Comparison of ENCODE assay signal across 12 cellular contexts in genomic region chr11:67398661-67399563, GRCh38. TPM values are rescaled to one million over a fixed set of nuclear protein-coding genes. Genes with fewer than 3 reads are reported as not detected.
DNase-seq lines count a peak whose midpoint lies in the region; ATAC-seq and TF ChIP-seq lines count a peak whose summit lies in the region.
"Had no signal": no experiment of that assay in that cellular context is flagged by ENCODE, and none has a peak within 500 bp of the region (broad histone marks: within the 10 kb centered on the region; RNA-seq: fewer than 3 reads in every experiment).

No MANE protein-coding gene starts in this region.

- H3K27ac Mint-ChIP-seq in CD4-positive, CD25-positive, alpha-beta regulatory T cell, result peak overlapping the region; percentile 25 to 97 (median 44)
- peak overlapping the region; percentile 60 for H3K27ac Mint-ChIP-seq in activated naive CD8-positive, alpha-beta T cell treated with anti-CD3 and anti-CD28 coated beads for 36 hours
- H3K27ac Mint-ChIP-seq in natural killer cell, result no peak overlapping the region

- ATAC-seq in CD4-positive, CD25-positive, alpha-beta regulatory T cell (ENCODE audit: low read depth in 2 of 2), result no peak
- ATAC-seq in natural killer cell (no peak), GM18517 (IDR thresholded peaks at IDR 0.05; ENCODE audit: unreplicated experiment) (no peak)
- ATAC-seq: activated CD4-positive, CD25-positive, alpha-beta regulatory T cell treated with anti-CD3 and anti-CD28 coated beads, Interleukin-2, amount 50 U/mL, for 24 hours; activated naive CD4-positive, alpha-beta T cell treated with anti-CD3 and anti-CD28 coated beads, Interleukin-2, amount 50 U/mL, for 72 hours had no signal

- H3K9me3 ChIP-seq in CD4-positive, CD25-positive, alpha-beta regulatory T cell (ENCODE audit: control insufficient read depth in 2 of 2, low read length in 2 of 2), result no peaks in the 10 kb centered on the region

- TF ChIP-seq CTCF in HL-60 (IDR thresholded peaks at IDR 0.05; ENCODE audit: insufficient read depth, low read length), result no peak
- TF ChIP-seq CTCF in natural killer cell (IDR thresholded peaks at IDR 0.05), result no peak

- no peak for DNase-seq in CD4-positive, CD25-positive, alpha-beta regulatory T cell
- DNase-seq in HL-60 (ENCODE audit: low read depth in 1 of 2, low spot score in 1 of 2) (no peak), natural killer cell (no peak), islet precursor cell (no peak), NCI-H1694 treated with DMSO at 0.1 percent for 48 hours (lab: John Stamatoyannopoulos, UW) (no peak)
- DNase-seq in activated naive CD8-positive, alpha-beta T cell treated with anti-CD3 and anti-CD28 coated beads for 36 hours, result no peak
- DNase-seq: NCI-H2029, NCI-H774 had no signal

- H3K4me1 ChIP-seq in CD4-positive, CD25-positive, alpha-beta regulatory T cell (ENCODE audit: control insufficient read depth, insufficient read depth, low read length, poor library complexity, severe bottlenecking), result peaks cover 70% of the 10 kb centered on the region

- H3K36me3 ChIP-seq in CD4-positive, CD25-positive, alpha-beta regulatory T cell (ENCODE audit: control insufficient read depth, insufficient read depth, low read length), result peaks cover 32% of the 10 kb centered on the region

- H3K4me1 Mint-ChIP-seq in CD4-positive, CD25-positive, alpha-beta regulatory T cell, result peaks cover 0 to 68% (median 21%) of the 10 kb centered on the region in 4 donors
- peaks cover 45% of the 10 kb centered on the region for H3K4me1 Mint-ChIP-seq in activated naive CD8-positive, alpha-beta T cell treated with anti-CD3 and anti-CD28 coated beads for 36 hours
- peaks cover 23 to 39% of the 10 kb centered on the region in 2 donors for H3K4me1 Mint-ChIP-seq in natural killer cell

- no peaks in the 10 kb centered on the region for H3K9me3 Mint-ChIP-seq in CD4-positive, CD25-positive, alpha-beta regulatory T cell
- no peaks in the 10 kb centered on the region for H3K9me3 Mint-ChIP-seq in activated naive CD8-positive, alpha-beta T cell treated with anti-CD3 and anti-CD28 coated beads for 36 hours
- no peaks in the 10 kb centered on the region for H3K9me3 Mint-ChIP-seq in natural killer cell
- H3K9me3 Mint-ChIP-seq: activated naive CD4-positive, alpha-beta T cell treated with anti-CD3 and anti-CD28 coated beads, Interleukin-2, amount 50 U/mL, for 72 hours had no signal

- intact Hi-C loops in natural killer cell (cut with micrococcal nuclease), result no loop called here

- H3K27me3 ChIP-seq in CD4-positive, CD25-positive, alpha-beta regulatory T cell (ENCODE audit: control insufficient read depth, insufficient read depth, low read length), result no peaks in the 10 kb centered on the region
- no peaks in the 10 kb centered on the region for H3K27me3 ChIP-seq in HL-60 (ENCODE audit: insufficient read depth, poor library complexity, severe bottlenecking)

- H3K27ac ChIP-seq in CD4-positive, CD25-positive, alpha-beta regulatory T cell (ENCODE audit: insufficient read depth, low read length, poor library complexity, severe bottlenecking), result peak overlapping the region; percentile 33
- H3K27ac ChIP-seq in HL-60 (replicated peaks), result peak overlapping the region; percentile 19; the same call in 1 of the 2 replicates
- H3K27ac ChIP-seq: KMS-11 had no signal

- peaks cover 6% of the 10 kb centered on the region for H3K27me3 Mint-ChIP-seq in CD4-positive, CD25-positive, alpha-beta regulatory T cell
- H3K27me3 Mint-ChIP-seq in activated naive CD8-positive, alpha-beta T cell treated with anti-CD3 and anti-CD28 coated beads for 36 hours, result no peaks in the 10 kb centered on the region
- H3K27me3 Mint-ChIP-seq in natural killer cell (ENCODE audit: low read depth in 2 of 2), result no peaks in the 10 kb centered on the region

- H3K36me3 Mint-ChIP-seq in CD4-positive, CD25-positive, alpha-beta regulatory T cell, result peaks cover 4% of the 10 kb centered on the region
- H3K36me3 Mint-ChIP-seq in activated naive CD8-positive, alpha-beta T cell treated with anti-CD3 and anti-CD28 coated beads for 36 hours, result peaks cover 29% of the 10 kb centered on the region
- no peaks in the 10 kb centered on the region for H3K36me3 Mint-ChIP-seq in natural killer cell

- H3K4me3 ChIP-seq in CD4-positive, CD25-positive, alpha-beta regulatory T cell (ENCODE audit: low read depth, low read length), result no peak overlapping the region
- H3K4me3 ChIP-seq in HL-60 (replicated peaks; ENCODE audit: insufficient read depth, low read length), result no peak overlapping the region

- peak overlapping the region; percentile 38 to 97 (median 82) for H3K4me3 Mint-ChIP-seq in CD4-positive, CD25-positive, alpha-beta regulatory T cell
- peak overlapping the region; percentile 52 for H3K4me3 Mint-ChIP-seq in activated naive CD8-positive, alpha-beta T cell treated with anti-CD3 and anti-CD28 coated beads for 36 hours
- H3K4me3 Mint-ChIP-seq in natural killer cell, result peak overlapping the region; percentile 47

RNA-seq across cellular contexts. Expression of gene PPP1CA, which starts 2.7 kb away (rescaled TPM):
- total RNA-seq in CD4-positive, CD25-positive, alpha-beta regulatory T cell, result 160 TPM
- polyA plus RNA-seq in CD4-positive, CD25-positive, alpha-beta regulatory T cell, result 100 to 1,000 TPM; 547 to 762 (median 622) TPM
- 100 to 1,000 TPM; 262 to 269 TPM for total RNA-seq in activated naive CD8-positive, alpha-beta T cell treated with anti-CD3 and anti-CD28 coated beads for 36 hours
- total RNA-seq in natural killer cell, result 100 to 1,000 TPM; 222 to 245 (median 233) TPM

RNA-seq across cellular contexts. Expression of gene TBC1D10C, which starts 5.0 kb away (rescaled TPM):
- 312 TPM for total RNA-seq in CD4-positive, CD25-positive, alpha-beta regulatory T cell
- 100 to 1,000 TPM; 328 to 504 (median 378) TPM for polyA plus RNA-seq in CD4-positive, CD25-positive, alpha-beta regulatory T cell
- total RNA-seq in activated naive CD8-positive, alpha-beta T cell treated with anti-CD3 and anti-CD28 coated beads for 36 hours, result 100 to 1,000 TPM; 117 to 121 TPM
- 100 to 1,000 TPM; 314 to 359 (median 342) TPM for total RNA-seq in natural killer cell

RNA-seq across cellular contexts. Expression of gene RAD9A, which starts 7.1 kb away (rescaled TPM):
- total RNA-seq in CD4-positive, CD25-positive, alpha-beta regulatory T cell, result 27.5 TPM
- polyA plus RNA-seq in CD4-positive, CD25-positive, alpha-beta regulatory T cell, result 1 to 10 TPM; 3.5 to 6.7 (median 6.4) TPM
- total RNA-seq in activated naive CD8-positive, alpha-beta T cell treated with anti-CD3 and anti-CD28 coated beads for 36 hours, result 10 to 100 TPM; 31.2 to 33.7 TPM
- 10 to 100 TPM; 30.2 to 47.1 (median 37.3) TPM for total RNA-seq in natural killer cell

RNA-seq across cellular contexts. Expression of gene CARNS1, which starts 16.6 kb away (rescaled TPM):
- total RNA-seq in CD4-positive, CD25-positive, alpha-beta regulatory T cell, result 7.8 TPM
- 1 to 10 TPM in 2 of 4 donors, under 1 TPM in 2; 0.63 to 2.3 (median 1.1) TPM for polyA plus RNA-seq in CD4-positive, CD25-positive, alpha-beta regulatory T cell
- 1 to 10 TPM; 3.1 to 3.7 TPM for total RNA-seq in activated naive CD8-positive, alpha-beta T cell treated with anti-CD3 and anti-CD28 coated beads for 36 hours
- total RNA-seq in natural killer cell, result 10 to 100 TPM; 25.0 to 29.0 (median 25.0) TPM

RNA-seq across cellular contexts. Expression of gene CLCF1, which starts 25.5 kb away (rescaled TPM):
- total RNA-seq in CD4-positive, CD25-positive, alpha-beta regulatory T cell, result 3.0 TPM
- polyA plus RNA-seq in CD4-positive, CD25-positive, alpha-beta regulatory T cell, result 1 to 10 TPM in 1 of 4 donors, under 1 TPM in 3; 0.10 to 1.3 (median 0.40) TPM
- under 1 TPM; 0.31 to 0.56 TPM for total RNA-seq in activated naive CD8-positive, alpha-beta T cell treated with anti-CD3 and anti-CD28 coated beads for 36 hours
- total RNA-seq in natural killer cell, result 10 to 100 TPM in 2 of 3 donors, 1 to 10 TPM in 1; 9.8 to 13.4 (median 10.3) TPM

Comparison
In these comparisons a context has a peak if more than half of its experiments do, and no peak if none do; other contexts are left out.
1. H3K27ac Mint-ChIP-seq: peak in CD4-positive, CD25-positive, alpha-beta regulatory T cell (3 of 3) and activated naive CD8-positive, alpha-beta T cell treated with anti-CD3 and anti-CD28 coated beads for 36 hours (single experiment); none in natural killer cell (0 of 2).
2. Peak in every context shown above with its lines, with median percentiles within 50 percentile points of each other: H3K4me3 Mint-ChIP-seq.